In genomic region chr1:6965914-6966241, GRCh38 we compare ENCODE assay signal across 19 cellular contexts.
"Had no signal": no experiment of that assay in that cellular context is flagged by ENCODE, and none has a peak within 500 bp of the region (broad histone marks: within the 10 kb centered on the region; RNA-seq: fewer than 3 reads in every experiment).

No MANE protein-coding gene starts in this region.

- H3K4me3 ChIP-seq: esophagus squamous epithelium, gastroesophageal sphincter, left ventricle myocardium inferior, lower lobe of right lung, skin epidermis, stomach, thoracic aorta, transverse colon had no signal

- H3K36me3 ChIP-seq: esophagus squamous epithelium, gastroesophageal sphincter, left ventricle myocardium inferior, lower lobe of right lung, neutrophil, stomach, thoracic aorta, transverse colon had no signal

- DNase-seq: effector memory CD8-positive, alpha-beta T cell; esophagus squamous epithelium; glutamatergic neuron; immature natural killer cell; left ventricle myocardium inferior; lower lobe of right lung; mesendoderm; naive thymus-derived CD8-positive, alpha-beta T cell; stimulated activated CD4-positive, alpha-beta T cell treated with anti-CD3 and anti-CD28 coated beads, Interleukin-12 subunit alpha, Interleukin-12 subunit beta, amount 100 ng/mL, for 4 hours; stimulated activated naive CD4-positive, alpha-beta T cell; stomach; substantia nigra; transverse colon had no signal

- H3K9me3 ChIP-seq: esophagus squamous epithelium, gastroesophageal sphincter, left ventricle myocardium inferior, lower lobe of right lung, neutrophil, stomach, thoracic aorta, transverse colon had no signal

- ATAC-seq: effector memory CD8-positive, alpha-beta T cell; gastroesophageal sphincter; lower lobe of right lung; naive thymus-derived CD8-positive, alpha-beta T cell; sciatic nerve had no signal

- H3K27ac ChIP-seq: epithelial cell of prostate, esophagus squamous epithelium, gastroesophageal sphincter, left ventricle myocardium inferior, lower lobe of right lung, neutrophil, stomach, thoracic aorta had no signal
